ENCODE assay signal across 8 cellular contexts in the genomic region with DNA sequence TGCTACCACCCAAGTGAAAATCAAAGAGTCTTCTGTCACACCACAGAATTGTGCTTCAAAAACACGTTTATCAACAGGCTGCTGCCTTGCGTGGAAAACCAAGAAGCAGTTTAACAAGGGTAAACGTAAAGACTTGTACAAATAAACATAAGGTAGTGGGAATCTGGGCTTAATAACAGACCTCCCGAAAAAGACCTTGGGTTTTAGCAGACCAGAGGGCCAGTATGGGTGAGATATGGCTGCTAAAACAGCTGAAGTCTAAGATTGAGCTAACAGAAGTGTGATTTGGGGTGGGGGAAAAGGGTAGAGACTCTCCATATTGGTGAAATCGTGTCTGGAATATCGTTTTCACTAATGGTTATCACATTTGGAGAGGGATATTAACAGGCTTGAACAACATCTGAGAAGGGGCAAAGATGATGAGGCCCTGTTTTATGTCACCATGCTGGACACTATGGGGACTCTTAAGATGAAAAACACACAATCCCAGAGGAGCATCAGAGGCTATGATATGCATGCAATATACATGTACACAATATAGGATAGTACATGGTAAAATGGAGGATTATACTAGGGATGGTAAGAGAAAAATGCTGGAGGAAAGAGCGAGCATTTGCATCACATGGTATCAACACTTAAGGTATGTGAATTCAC. TPM values are rescaled to one million over a fixed set of nuclear protein-coding genes. Genes with fewer than 3 reads are reported as not detected.
DNase-seq lines count a peak whose midpoint lies in the region; ATAC-seq and TF ChIP-seq lines count a peak whose summit lies in the region.

No MANE protein-coding gene starts in this region.

- peak overlapping the region; percentile 81 for H2AFZ ChIP-seq in mammary epithelial cell (ENCODE audit: low read depth, low read length)

- H3K9me3 ChIP-seq in heart right ventricle, result no peaks in the 10 kb centered on the region
- no peaks in the 10 kb centered on the region for H3K9me3 ChIP-seq in mammary epithelial cell (replicated peaks; ENCODE audit: insufficient read depth, low read length)
- H3K9me3 ChIP-seq in mononuclear cell (ENCODE audit: low read depth, low read length), result no peaks in the 10 kb centered on the region
- H3K9me3 ChIP-seq in vagina, result no peaks in the 10 kb centered on the region

- no peak for TF ChIP-seq POLR2A in vagina (IDR thresholded peaks at IDR 0.05)

- peak overlapping the region; percentile 96 for H3K4me2 ChIP-seq in mammary epithelial cell (ENCODE audit: insufficient read depth, low read depth, low read length)

- H3K9ac ChIP-seq in mammary epithelial cell (ENCODE audit: insufficient read depth, low read length), result peak overlapping the region; percentile 83

- no peak for DNase-seq in heart right ventricle
- no peak for DNase-seq in Right ventricle myocardium inferior (ENCODE audit: missing footprints)
- no peak for DNase-seq in mammary epithelial cell
- DNase-seq in vagina (ENCODE audit: extremely low spot score in 2 of 2), result no peak
- DNase-seq in kidney glomerular epithelial cell (lab: John Stamatoyannopoulos, UW), result no peak
- no peak for DNase-seq in NCI-H2227 (lab: John Stamatoyannopoulos, UW; ENCODE audit: unreplicated experiment)
- no peak for DNase-seq in SW480 (ENCODE audit: low spot score)

- H3K27me3 ChIP-seq in heart right ventricle (no peaks in the 10 kb centered on the region), mammary epithelial cell (ENCODE audit: insufficient read depth, low read length) (no peaks in the 10 kb centered on the region), mononuclear cell (ENCODE audit: insufficient read depth, low read length) (no peaks in the 10 kb centered on the region), vagina (no peaks in the 10 kb centered on the region)

- peak overlapping the region; percentile 73 to 97 (median 93) for H3K27ac ChIP-seq in heart right ventricle
- peak overlapping the region; percentile 78 for H3K27ac ChIP-seq in mammary epithelial cell (ENCODE audit: insufficient read depth, low read depth, low read length)
- peak overlapping the region; percentile 93 for H3K27ac ChIP-seq in vagina

- in situ Hi-C loops in mammary epithelial cell (cut with MboI; ENCODE audit: low sequenced_read_pairs in 2 of 2), result no loop called here

- H3K4me3 ChIP-seq in heart right ventricle, result peak overlapping the region; percentile 67 to 92 (median 85)
- H3K4me3 ChIP-seq in mammary epithelial cell (replicated peaks in 1 of 3; ENCODE audit: insufficient read depth in 1 of 3, low read depth in 2 of 3, low read length in 3 of 3), result peak overlapping the region; percentile 69 to 86 (median 72)
- peak overlapping the region; percentile 83 for H3K4me3 ChIP-seq in mononuclear cell (ENCODE audit: low read length)
- peak overlapping the region; percentile 69 to 75 for H3K4me3 ChIP-seq in vagina

- H3K36me3 ChIP-seq in heart right ventricle (peaks cover 0 to 24% (median 3%) of the 10 kb centered on the region in 9 donors), mammary epithelial cell (ENCODE audit: insufficient read depth, low read length) (peaks cover 12% of the 10 kb centered on the region), vagina (no peaks in the 10 kb centered on the region)

- H4K20me1 ChIP-seq in mammary epithelial cell (ENCODE audit: insufficient read depth, low read length), result no peaks in the 10 kb centered on the region

- TSS peak; percentile 0 for BruUV-seq in mammary epithelial cell (replicated peaks; lab: Mats Ljungman, UMichigan)

- H3K4me1 ChIP-seq in heart right ventricle (peaks cover 10 to 55% (median 30%) of the 10 kb centered on the region in 9 donors), mammary epithelial cell (ENCODE audit: insufficient read depth, low read length) (peaks cover 22% of the 10 kb centered on the region), mononuclear cell (ENCODE audit: insufficient read depth, low read length) (peaks cover 30% of the 10 kb centered on the region), vagina (peaks cover 30% of the 10 kb centered on the region)

- dilution Hi-C loops in mammary epithelial cell (cut with HindIII; ENCODE audit: low sequenced_read_pairs), result no loop called here

- intact Hi-C loops in heart right ventricle (cut with DNase I) (loop anchor here in 6 of 10 donors (2.0 to 10.0 kb wide), 3 partner anchors 29 to 51 kb away; a partner anchor contains a TSS), Right ventricle myocardium inferior (cut with DNase I) (loop anchor here (2.0 to 10.0 kb wide), 2 partner anchors 25 to 61 kb away; a partner anchor contains a TSS), mammary epithelial cell (cut with micrococcal nuclease) (no loop called here), vagina (cut with DNase I) (no loop called here)

- ATAC-seq in heart right ventricle (no peak), Right ventricle myocardium inferior (no peak)

- TF ChIP-seq CTCF in heart right ventricle (IDR thresholded peaks at IDR 0.05), result no peak
- TF ChIP-seq CTCF in mammary epithelial cell (conservative IDR thresholded peaks at IDR 0.05 in 1 of 2, IDR thresholded peaks at IDR 0.05 in 1 of 2; ENCODE audit: extremely low read depth in 1 of 2, insufficient read depth in 1 of 2, low read depth in 1 of 2, low read length in 2 of 2), result no peak
- TF ChIP-seq CTCF in vagina (IDR thresholded peaks at IDR 0.05), result no peak

- 44 to 52% methylated on average over 7 of the region's 7 CpGs for WGBS in heart right ventricle, 2 donors
- WGBS in mammary epithelial cell (ENCODE audit: low coverage, missing lambda C conversion rate), result 50% methylated on average over 7 of the region's 7 CpGs

- H3K79me2 ChIP-seq in mammary epithelial cell (ENCODE audit: insufficient read depth, low read length), result peaks cover 54% of the 10 kb centered on the region

- CTCF ChIA-PET in mammary epithelial cell (lab: Charles Lee; ENCODE audit: low non-redundant PET), result interaction anchor here (1.4 kb wide), 1 partner anchor 174 kb away, joined by 8 read pairs; no protein-coding TSS in a partner anchor

RNA-seq across cellular contexts. Expression of a gene that starts 1.4 kb away (rescaled TPM):
- total RNA-seq in heart right ventricle (10 to 100 TPM in 8 of 10 donors, 1 to 10 TPM in 2; 6.3 to 25.8 (median 13.9) TPM), Right ventricle myocardium inferior (16.1 TPM), mammary epithelial cell (10 to 100 TPM; 52.2 to 76.0 TPM), mononuclear cell (27.2 TPM), vagina (53.0 TPM)
- polyA plus RNA-seq in heart right ventricle (10 to 100 TPM; 17.8 to 69.4 TPM), mammary epithelial cell (65.2 TPM)
- 81.0 TPM for polyA minus RNA-seq in mammary epithelial cell

RNA-seq across cellular contexts. Expression of a gene that starts 31.1 kb away (rescaled TPM):
- total RNA-seq in heart right ventricle (100 to 1,000 TPM; 115 to 225 (median 158) TPM), Right ventricle myocardium inferior (118 TPM), mammary epithelial cell (100 to 1,000 TPM; 383 to 495 TPM), mononuclear cell (60.4 TPM), vagina (251 TPM)
- polyA plus RNA-seq in heart right ventricle (100 to 1,000 TPM; 156 to 408 TPM), mammary epithelial cell (1,160 TPM)
- polyA minus RNA-seq in mammary epithelial cell, result 644 TPM

RNA-seq across cellular contexts. Expression of a gene that starts 39.3 kb away (rescaled TPM):
- total RNA-seq in heart right ventricle (10 to 100 TPM in 1 of 10 donors, 1 to 10 TPM in 9; 5.8 to 11.0 (median 8.5) TPM), Right ventricle myocardium inferior (5.3 TPM), mammary epithelial cell (1 to 10 TPM; 6.2 to 9.4 TPM), mononuclear cell (0.63 TPM), vagina (7.9 TPM)
- polyA plus RNA-seq in heart right ventricle (1 to 10 TPM; 2.4 to 8.4 TPM), mammary epithelial cell (6.2 TPM)
- polyA minus RNA-seq in mammary epithelial cell, result 5.6 TPM

RNA-seq across cellular contexts. Expression of a gene that starts 56.2 kb away (rescaled TPM):
- total RNA-seq in heart right ventricle, result 10 to 100 TPM; 19.5 to 58.3 (median 23.2) TPM
- 10 to 100 TPM; 28.0 to 45.4 TPM for polyA plus RNA-seq in heart right ventricle
- total RNA-seq in Right ventricle myocardium inferior, result 30.5 TPM
- total RNA-seq in mammary epithelial cell, result 100 to 1,000 TPM; 188 to 192 TPM
- 136 TPM for polyA plus RNA-seq in mammary epithelial cell
- polyA minus RNA-seq in mammary epithelial cell, result 212 TPM
- total RNA-seq in mononuclear cell, result 248 TPM
- 126 TPM for total RNA-seq in vagina

RNA-seq across cellular contexts. Expression of a gene that starts 56.9 kb away (rescaled TPM):
- 10 to 100 TPM; 12.4 to 22.2 (median 14.0) TPM for total RNA-seq in heart right ventricle
- polyA plus RNA-seq in heart right ventricle, result 10 to 100 TPM in 1 of 2 donors, 1 to 10 TPM in 1; 9.2 to 11.3 TPM
- total RNA-seq in Right ventricle myocardium inferior, result 10.6 TPM
- total RNA-seq in mammary epithelial cell, result 10 to 100 TPM; 19.2 to 22.3 TPM
- polyA plus RNA-seq in mammary epithelial cell, result 8.3 TPM
- polyA minus RNA-seq in mammary epithelial cell, result 11.5 TPM
- 30.5 TPM for total RNA-seq in mononuclear cell
- 16.7 TPM for total RNA-seq in vagina

Comparison
In these comparisons a context has a peak if more than half of its experiments do, and no peak if none do; other contexts are left out.
1. intact Hi-C loops: an anchor here in heart right ventricle (2.0 to 10.0 kb wide) and Right ventricle myocardium inferior (2.0 to 10.0 kb wide); none called in mammary epithelial cell and vagina.